11 cellular contexts compared by ENCODE assay signal in the genomic region with DNA sequence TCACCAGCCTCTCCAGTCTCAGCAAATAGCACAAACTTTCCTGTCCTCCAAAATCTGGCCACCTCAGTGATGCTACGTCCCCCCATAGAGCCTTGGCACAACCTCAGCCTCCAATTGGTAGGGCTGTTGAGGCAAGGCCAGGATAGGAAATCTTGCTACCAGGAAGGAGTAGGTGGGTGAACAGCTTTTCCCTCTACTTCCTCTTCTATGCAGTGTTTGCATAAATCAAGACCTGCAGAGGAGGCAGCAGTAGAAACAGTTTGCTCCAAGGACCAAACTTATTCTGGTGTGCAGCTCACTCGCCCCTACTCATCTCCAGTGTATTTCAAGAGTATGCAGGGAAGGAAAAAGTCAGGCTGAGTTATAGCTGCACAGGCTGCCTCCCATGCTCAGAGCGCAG. TPM values are rescaled to one million over a fixed set of nuclear protein-coding genes. Genes with fewer than 3 reads are reported as not detected.
DNase-seq lines count a peak whose midpoint lies in the region; ATAC-seq and TF ChIP-seq lines count a peak whose summit lies in the region.
"Had no signal": no experiment of that assay in that cellular context is flagged by ENCODE, and none has a peak within 500 bp of the region (broad histone marks: within the 10 kb centered on the region; RNA-seq: fewer than 3 reads in every experiment).

No MANE protein-coding gene starts in this region.

- H3K27me3 Mint-ChIP-seq in CD8-positive, alpha-beta T cell (ENCODE audit: low read depth): no peaks in the 10 kb centered on the region
- no peaks in the 10 kb centered on the region for H3K27me3 Mint-ChIP-seq in naive thymus-derived CD8-positive, alpha-beta T cell

- no peak for TF ChIP-seq CTCF in CD8-positive, alpha-beta T cell (IDR thresholded peaks at IDR 0.05)
- TF ChIP-seq CTCF in colonic mucosa (IDR thresholded peaks at IDR 0.05): no peak

- CTCF ChIA-PET in CD8-positive, alpha-beta T cell (lab: Charles Lee): interaction anchor here (1.2 to 17.1 kb wide), 3 partner anchors 15 to 64 kb away, joined by 3 to 162 read pairs (median 5); partner anchors contain the start of gene PSMB10

- intact Hi-C loops in CD8-positive, alpha-beta T cell (cut with DNase I, micrococcal nuclease): no loop called here
- intact Hi-C loops in colonic mucosa (cut with DNase I) (no loop called here), left colon (cut with DNase I, micrococcal nuclease) (no loop called here)

- peaks cover 10% of the 10 kb centered on the region for H3K36me3 Mint-ChIP-seq in CD8-positive, alpha-beta T cell
- H3K36me3 Mint-ChIP-seq in naive thymus-derived CD8-positive, alpha-beta T cell: peaks cover 0 to 5% (median 0%) of the 10 kb centered on the region in 3 donors

- peak overlapping the region; percentile 87 for H3K4me3 Mint-ChIP-seq in CD8-positive, alpha-beta T cell
- peak overlapping the region; percentile 78 to 97 (median 88) for H3K4me3 Mint-ChIP-seq in naive thymus-derived CD8-positive, alpha-beta T cell

- H3K27ac Mint-ChIP-seq in CD8-positive, alpha-beta T cell: peak overlapping the region; percentile 97
- H3K27ac Mint-ChIP-seq in naive thymus-derived CD8-positive, alpha-beta T cell: peak overlapping the region; percentile 88 to 100 (median 96)

- H3K4me1 ChIP-seq in CD8-positive, alpha-beta T cell (ENCODE audit: insufficient read depth, low read length): peaks cover 53% of the 10 kb centered on the region
- H3K4me1 ChIP-seq in colonic mucosa: no peaks in the 10 kb centered on the region

- no peaks in the 10 kb centered on the region for H3K9me3 ChIP-seq in CD8-positive, alpha-beta T cell (ENCODE audit: low read length)
- no peaks in the 10 kb centered on the region for H3K9me3 ChIP-seq in colonic mucosa

- H3K4me3 ChIP-seq in CD8-positive, alpha-beta T cell (ENCODE audit: low read depth, low read length): peak overlapping the region; percentile 44
- H3K4me3 ChIP-seq in colonic mucosa: peak overlapping the region; percentile 0

- H3K9ac ChIP-seq in colonic mucosa (ENCODE audit: low read depth in 2 of 2, low read length in 2 of 2): peak overlapping the region in 1 of 2 donors; percentile 58

- POLR2A ChIA-PET in CD8-positive, alpha-beta T cell (lab: Charles Lee): interaction anchor here (0.8 to 3.5 kb wide), 9 partner anchors 8 to 84 kb away, joined by 3 to 45 read pairs (median 5); partner anchors contain the start of genes DDX28, DUS2 and PSMB10
- POLR2A ChIA-PET in naive thymus-derived CD8-positive, alpha-beta T cell (lab: Charles Lee): interaction anchor here (0.9 to 17.7 kb wide), 15 partner anchors 7 to 355 kb away, joined by 3 to 447 read pairs (median 5); partner anchors contain the start of genes CARMIL2, DDX28, DPEP2NB and DUS2

- H3K27me3 ChIP-seq in CD8-positive, alpha-beta T cell (ENCODE audit: insufficient read depth, low read length): no peaks in the 10 kb centered on the region
- H3K27me3 ChIP-seq in colonic mucosa: no peaks in the 10 kb centered on the region

- no peaks in the 10 kb centered on the region for H3K36me3 ChIP-seq in CD8-positive, alpha-beta T cell (ENCODE audit: insufficient read depth, low read length)
- H3K36me3 ChIP-seq in colonic mucosa: no peaks in the 10 kb centered on the region

- no peaks in the 10 kb centered on the region for H3K9me3 Mint-ChIP-seq in CD8-positive, alpha-beta T cell
- H3K9me3 Mint-ChIP-seq in naive thymus-derived CD8-positive, alpha-beta T cell: peaks cover 0 to 8% (median 0%) of the 10 kb centered on the region in 9 donors

- ATAC-seq in CD8-positive, alpha-beta T cell: peak; percentile 8
- ATAC-seq in naive thymus-derived CD8-positive, alpha-beta T cell: peak; percentile 14
- no peak for ATAC-seq in left colon

- peak overlapping the region; percentile 60 for H3K27ac ChIP-seq in CD8-positive, alpha-beta T cell (ENCODE audit: low read depth, low read length)
- peak overlapping the region; percentile 34 for H3K27ac ChIP-seq in colonic mucosa

- DNase-seq in CD8-positive, alpha-beta T cell: no peak
- DNase-seq in NOMO-1 (lab: John Stamatoyannopoulos, UW; ENCODE audit: unreplicated experiment in 2 of 2) (peak; percentile 45 to 58), colonic mucosa (no peak), NCI-H748 (lab: John Stamatoyannopoulos, UW; ENCODE audit: unreplicated experiment) (no peak), midbrain (lab: John Stamatoyannopoulos, UW) (no peak), EL (no peak), left colon (no peak)
- peak in 1 of 10 donors; percentile 30 for DNase-seq in naive thymus-derived CD8-positive, alpha-beta T cell
- DNase-seq: glutamatergic neuron, NCI-H774 had no signal

- peaks cover 64% of the 10 kb centered on the region for H3K4me1 Mint-ChIP-seq in CD8-positive, alpha-beta T cell (ENCODE audit: low read depth)
- H3K4me1 Mint-ChIP-seq in naive thymus-derived CD8-positive, alpha-beta T cell: peaks cover 20 to 78% (median 59%) of the 10 kb centered on the region in 4 donors

RNA-seq across cellular contexts. Expression of gene DPEP2, which starts 0.7 kb away (rescaled TPM):
- 10 to 100 TPM; 22.5 to 23.7 TPM for total RNA-seq in CD8-positive, alpha-beta T cell
- total RNA-seq in colonic mucosa: under 1 TPM; 0.88 to 0.96 TPM
- 100 to 1,000 TPM; 151 to 157 TPM for total RNA-seq in naive thymus-derived CD8-positive, alpha-beta T cell
- polyA plus RNA-seq in naive thymus-derived CD8-positive, alpha-beta T cell: 10 to 100 TPM; 29.0 to 47.9 (median 40.4) TPM
- total RNA-seq in left colon: 1 to 10 TPM in 1 of 2 donors, under 1 TPM in 1; 0.82 to 2.5 TPM
- total RNA-seq: osteocyte had no signal

RNA-seq across cellular contexts. Expression of gene DPEP2NB, which starts 15.7 kb away (rescaled TPM):
- total RNA-seq in CD8-positive, alpha-beta T cell: not detected
- total RNA-seq in colonic mucosa (not detected), left colon (not detected)
- not detected for total RNA-seq in naive thymus-derived CD8-positive, alpha-beta T cell
- polyA plus RNA-seq in naive thymus-derived CD8-positive, alpha-beta T cell: not detected
- total RNA-seq: osteocyte had no signal

RNA-seq across cellular contexts. Expression of gene DPEP3, which starts 19.7 kb away (rescaled TPM):
- under 1 TPM; 0.30 to 0.58 TPM for total RNA-seq in CD8-positive, alpha-beta T cell
- total RNA-seq in colonic mucosa (not detected), left colon (under 1 TPM in 1 of 2 donors, not detected in 1; 0.28 TPM)
- 1 to 10 TPM; 2.9 to 3.1 TPM for total RNA-seq in naive thymus-derived CD8-positive, alpha-beta T cell
- polyA plus RNA-seq in naive thymus-derived CD8-positive, alpha-beta T cell: 1 to 10 TPM in 2 of 3 donors, under 1 TPM in 1; 0.50 to 1.5 (median 1.1) TPM
- total RNA-seq: osteocyte had no signal

RNA-seq across cellular contexts. Expression of gene DDX28, which starts 23.0 kb away (rescaled TPM):
- total RNA-seq in CD8-positive, alpha-beta T cell: 10 to 100 TPM; 18.5 to 20.9 TPM
- total RNA-seq in colonic mucosa: 10 to 100 TPM in 1 of 2 donors, 1 to 10 TPM in 1; 6.8 to 10.7 TPM
- total RNA-seq in naive thymus-derived CD8-positive, alpha-beta T cell: 10 to 100 TPM; 25.0 to 26.2 TPM
- 10 to 100 TPM; 49.7 to 60.6 (median 53.9) TPM for polyA plus RNA-seq in naive thymus-derived CD8-positive, alpha-beta T cell
- total RNA-seq in left colon: 1 to 10 TPM; 6.7 to 7.1 TPM

RNA-seq across cellular contexts. Expression of gene DUS2, which starts 23.1 kb away (rescaled TPM):
- 1 to 10 TPM; 9.5 TPM for total RNA-seq in CD8-positive, alpha-beta T cell
- 10 to 100 TPM; 13.1 to 24.6 TPM for total RNA-seq in colonic mucosa
- 10 to 100 TPM; 18.2 to 21.1 TPM for total RNA-seq in naive thymus-derived CD8-positive, alpha-beta T cell
- polyA plus RNA-seq in naive thymus-derived CD8-positive, alpha-beta T cell: 10 to 100 TPM in 2 of 3 donors, 1 to 10 TPM in 1; 6.4 to 13.1 (median 10.5) TPM
- total RNA-seq in left colon: 10 to 100 TPM; 14.1 to 17.4 TPM

Comparison
In these comparisons a context has a peak if more than half of its experiments do, and no peak if none do; other contexts are left out.
1. DNase-seq: peak in NOMO-1 (2 of 2); none in CD8-positive, alpha-beta T cell (0 of 7), colonic mucosa (single experiment), NCI-H748 (single experiment), midbrain (single experiment), EL (single experiment) and left colon (0 of 2).
2. RNA of gene DPEP2, which starts 0.7 kb away (total RNA-seq): 151 to 157 TPM in naive thymus-derived CD8-positive, alpha-beta T cell and 22.5 to 23.7 TPM in CD8-positive, alpha-beta T cell; 0.82 to 2.5 TPM in left colon and 0.88 to 0.96 TPM in colonic mucosa; every median in the first group is over 4 times any median in the second.